In the genomic region with DNA sequence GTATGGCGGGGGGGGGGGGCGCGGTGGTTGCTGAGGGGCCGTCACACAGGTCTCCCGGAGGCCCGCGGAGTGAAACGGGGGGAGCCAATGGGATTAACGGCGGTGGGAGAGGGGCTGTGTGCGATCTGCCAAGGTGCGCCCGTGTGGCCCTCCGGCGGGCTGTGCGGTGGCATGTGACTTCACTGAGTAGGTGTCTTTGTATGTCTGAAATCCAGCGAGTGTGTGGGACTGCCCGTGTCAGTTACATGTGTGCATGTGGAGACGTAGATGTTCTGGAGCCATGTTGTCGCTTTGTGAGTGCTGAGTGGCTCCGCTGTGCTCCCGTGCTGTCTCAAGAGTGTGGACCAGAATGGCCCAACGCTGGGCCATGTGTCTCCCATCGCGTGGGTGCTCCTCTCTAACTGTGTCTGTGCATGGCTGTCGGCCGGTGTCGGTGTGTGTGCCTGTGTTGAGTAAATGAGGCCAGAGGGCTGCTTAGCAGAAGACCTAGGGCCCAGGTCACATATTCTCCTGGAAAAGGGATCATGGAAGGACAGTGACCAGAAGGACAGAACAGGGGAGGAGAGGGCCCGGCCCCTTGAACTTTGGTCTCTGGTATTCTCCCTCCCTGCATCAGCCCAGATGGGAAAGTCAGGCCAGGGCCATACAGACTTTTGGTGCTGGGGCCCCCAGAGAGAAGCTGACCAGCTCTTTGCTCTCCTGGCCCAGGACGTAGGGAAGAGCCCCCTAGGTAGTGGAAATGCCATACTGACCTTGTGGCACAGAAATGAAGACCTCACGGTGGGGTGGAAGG, we compare ENCODE assay signal across 1 cellular context.
TF ChIP-seq lines count a peak whose summit lies in the region.

No MANE protein-coding gene starts in this region.

TF ChIP-seq in endothelial cell of umbilical vein, 7 proteins besides CTCF, POLR2A, EP300 and RAD21:
- TF ChIP-seq MYC (IDR thresholded peaks at IDR 0.05; ENCODE audit: low read depth, low read length) (no peak), JUN (IDR thresholded peaks at IDR 0.05; ENCODE audit: borderline replicate concordance, insufficient read depth, insufficient read length, low read depth) (no peak), EZH2 (IDR thresholded peaks at IDR 0.05; ENCODE audit: borderline replicate concordance, low read depth, low read length, severe bottlenecking) (no peak), FOS (IDR thresholded peaks at IDR 0.05; ENCODE audit: borderline replicate concordance, insufficient read depth, low read length) (no peak)
